Comparison of ENCODE assay signal across 9 cellular contexts in the genomic region with DNA sequence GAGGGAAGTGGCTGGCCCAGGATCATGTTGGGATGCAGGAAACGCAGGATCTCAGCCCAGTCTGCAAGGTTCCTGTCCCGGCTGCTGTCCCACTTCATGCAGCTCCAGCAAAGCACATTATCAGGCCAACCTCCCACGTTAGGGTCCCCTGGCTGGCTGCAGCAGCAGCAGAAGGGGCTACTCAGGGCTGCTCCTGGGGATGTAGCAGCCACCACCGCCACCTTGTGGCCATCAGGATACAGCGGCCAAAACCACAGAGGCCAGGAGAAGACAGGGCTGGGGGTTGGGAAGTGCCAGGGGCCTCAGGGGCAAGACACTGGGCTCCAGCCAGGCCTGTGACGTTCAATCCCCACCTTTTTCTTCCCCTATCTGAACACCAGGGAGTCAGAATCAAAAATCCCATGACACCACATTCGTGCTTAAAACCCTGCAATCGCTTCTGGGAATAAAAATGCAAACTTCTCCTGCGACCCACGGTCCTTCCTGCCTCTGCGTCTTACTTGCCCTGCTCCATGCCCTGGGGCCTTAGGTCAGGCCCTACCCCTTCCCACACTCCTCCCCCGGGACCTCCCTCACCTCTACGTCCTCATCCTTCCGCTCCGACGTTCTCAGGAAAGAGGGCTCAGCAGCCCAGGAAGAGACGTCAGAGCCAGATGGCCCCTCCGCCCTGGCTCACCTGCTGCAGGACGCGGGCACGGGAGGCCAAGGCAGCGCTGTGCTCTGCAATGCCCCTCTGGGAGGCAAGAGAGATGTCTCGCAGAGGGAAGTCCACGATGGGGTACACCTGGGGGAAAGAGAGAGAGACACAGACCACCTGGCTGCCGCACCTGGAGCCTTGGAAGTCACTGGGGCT. TPM values are rescaled to one million over a fixed set of nuclear protein-coding genes. Genes with fewer than 3 reads are reported as not detected.
DNase-seq lines count a peak whose midpoint lies in the region; ATAC-seq and TF ChIP-seq lines count a peak whose summit lies in the region.
"Had no signal": no experiment of that assay in that cellular context is flagged by ENCODE, and none has a peak within 500 bp of the region (broad histone marks: within the 10 kb centered on the region; RNA-seq: fewer than 3 reads in every experiment).

No MANE protein-coding gene starts in this region.

- H3K4me1 ChIP-seq in Panc1 (ENCODE audit: control insufficient read depth, insufficient read depth, low read length), result peaks cover 6% of the 10 kb centered on the region
- peaks cover 0 to 14% of the 10 kb centered on the region in 2 donors for H3K4me1 ChIP-seq in right atrium auricular region

- DNase-seq in ELF-1 (ENCODE audit: low read depth, low spot score), result peak; percentile 96
- no peak for DNase-seq in Panc1 (ENCODE audit: low read depth, low spot score)
- peak; percentile 71 for DNase-seq in amniotic epithelial cell (ENCODE audit: low read depth)
- no peak for DNase-seq in right atrium auricular region (ENCODE audit: low spot score)
- DNase-seq in putamen (ENCODE audit: low spot score), result peak; percentile 53
- DNase-seq in activated gamma-delta T cell treated with Interleukin-2 at 50 U/mL for 16 hours, result no peak

- no peaks in the 10 kb centered on the region for H3K27me3 ChIP-seq in Panc1 (ENCODE audit: control insufficient read depth, insufficient read depth, low read length)
- H3K27me3 ChIP-seq in right atrium auricular region, result no peaks in the 10 kb centered on the region

- intact Hi-C loops in Panc1 (cut with micrococcal nuclease; ENCODE audit: unreplicated experiment), result loop anchor here (1.0 to 5.0 kb wide), 2 partner anchors 121 to 181 kb away; partner anchors contain the start of gene LMCD1

- H3K4me3 ChIP-seq in Panc1 (ENCODE audit: low read depth in 2 of 2, low read length in 2 of 2) (no peak overlapping the region), right atrium auricular region (no peak overlapping the region)

- peak; percentile 89 for TF ChIP-seq CTCF in Panc1 (IDR thresholded peaks at IDR 0.05)
- peak; percentile 72 to 93 for TF ChIP-seq CTCF in right atrium auricular region (IDR thresholded peaks at IDR 0.05)

- CTCF ChIA-PET in Panc1 (lab: Charles Lee), result interaction anchor here (0.6 to 1.3 kb wide), 2 partner anchors 180 to 206 kb away, joined by 4 read pairs; no protein-coding TSS in a partner anchor

- POLR2A ChIA-PET in Panc1 (lab: Charles Lee), result no interaction called here

- in situ Hi-C loops in Panc1 (cut with HindIII; ENCODE audit: low pct_unique_long_range_greater_than_20kb, low sequenced_read_pairs), result no loop called here

- H3K27ac ChIP-seq in Panc1 (ENCODE audit: low read length), result 0 out of 2 replicates have a peak overlapping the region, but pooled peaks have one; percentile 34
- H3K27ac ChIP-seq in right atrium auricular region, result no peak overlapping the region

- no peaks in the 10 kb centered on the region for H3K36me3 ChIP-seq in Panc1 (ENCODE audit: control insufficient read depth, insufficient read depth, low read length)
- no peaks in the 10 kb centered on the region for H3K36me3 ChIP-seq in right atrium auricular region

- ATAC-seq in GM19467 (IDR thresholded peaks at IDR 0.05; ENCODE audit: unreplicated experiment) (peak; percentile 91), HG03469 (IDR thresholded peaks at IDR 0.05; ENCODE audit: unreplicated experiment) (peak; percentile 67), Panc1 (peak; percentile 87)

- no peaks in the 10 kb centered on the region for H3K9me3 ChIP-seq in Panc1 (ENCODE audit: control insufficient read depth, insufficient read depth, low read depth, low read length)
- no peaks in the 10 kb centered on the region for H3K9me3 ChIP-seq in right atrium auricular region

- no TSS peak for BruUV-seq in Panc1 (replicated peaks; lab: Mats Ljungman, UMichigan)

RNA-seq across cellular contexts. Expression of gene SSUH2, which starts 21.5 kb away (rescaled TPM):
- not detected for total RNA-seq in Panc1 (2021; ENCODE audit: unreplicated experiment)
- not detected for polyA plus RNA-seq in Panc1 (2012; ENCODE audit: insufficient read length)
- total RNA-seq in right atrium auricular region, result under 1 TPM; 0.59 to 0.82 TPM
- polyA plus RNA-seq: immature natural killer cell had no signal

Comparison
In these comparisons a context has a peak if more than half of its experiments do, and no peak if none do; other contexts are left out.
1. DNase-seq: peak in ELF-1 (single experiment), amniotic epithelial cell (single experiment) and putamen (single experiment); none in Panc1 (single experiment), right atrium auricular region (single experiment) and activated gamma-delta T cell treated with Interleukin-2 at 50 U/mL for 16 hours (single experiment).
2. Peak in every context shown above with its lines, with median percentiles within 50 percentile points of each other: ATAC-seq.